ENCODE assay signal across 2 cellular contexts in the genomic region with DNA sequence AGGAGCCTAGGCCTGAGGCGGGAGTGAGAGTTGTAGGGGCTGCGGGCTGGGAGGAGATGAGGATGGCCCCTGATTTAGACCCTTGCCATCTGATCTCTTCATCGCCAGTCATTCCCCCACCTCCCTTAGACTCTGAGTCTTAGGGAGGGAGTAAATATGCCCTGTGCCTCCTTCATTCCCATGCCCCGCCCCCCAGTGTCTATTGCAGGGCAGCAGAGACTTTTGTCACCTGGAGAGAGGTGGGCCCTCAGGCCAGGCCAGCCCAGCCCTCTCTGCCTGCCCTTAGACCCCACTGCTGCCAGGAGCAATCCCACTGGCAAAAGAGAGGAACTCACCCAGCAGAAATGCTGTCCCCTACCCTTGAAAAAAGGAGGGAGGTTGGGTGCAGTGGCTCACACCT.
TF ChIP-seq lines count a peak whose summit lies in the region.

No MANE protein-coding gene starts in this region.

TF ChIP-seq in SK-N-SH, 30 proteins besides CTCF, POLR2A, EP300 and RAD21 (continued from another document):
- TF ChIP-seq, protein P1, sequence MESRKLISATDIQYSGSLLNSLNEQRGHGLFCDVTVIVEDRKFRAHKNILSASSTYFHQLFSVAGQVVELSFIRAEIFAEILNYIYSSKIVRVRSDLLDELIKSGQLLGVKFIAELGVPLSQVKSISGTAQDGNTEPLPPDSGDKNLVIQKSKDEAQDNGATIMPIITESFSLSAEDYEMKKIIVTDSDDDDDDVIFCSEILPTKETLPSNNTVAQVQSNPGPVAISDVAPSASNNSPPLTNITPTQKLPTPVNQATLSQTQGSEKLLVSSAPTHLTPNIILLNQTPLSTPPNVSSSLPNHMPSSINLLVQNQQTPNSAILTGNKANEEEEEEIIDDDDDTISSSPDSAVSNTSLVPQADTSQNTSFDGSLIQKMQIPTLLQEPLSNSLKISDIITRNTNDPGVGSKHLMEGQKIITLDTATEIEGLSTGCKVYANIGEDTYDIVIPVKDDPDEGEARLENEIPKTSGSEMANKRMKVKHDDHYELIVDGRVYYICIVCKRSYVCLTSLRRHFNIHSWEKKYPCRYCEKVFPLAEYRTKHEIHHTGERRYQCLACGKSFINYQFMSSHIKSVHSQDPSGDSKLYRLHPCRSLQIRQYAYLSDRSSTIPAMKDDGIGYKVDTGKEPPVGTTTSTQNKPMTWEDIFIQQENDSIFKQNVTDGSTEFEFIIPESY (IDR thresholded peaks at IDR 0.05; ENCODE audit: borderline replicate concordance, low read depth): no peak
- TF ChIP-seq GATA2 (CRISPR knock-in tag; IDR thresholded peaks at IDR 0.05) (no peak), TAF1 (IDR thresholded peaks at IDR 0.05; ENCODE audit: borderline replicate concordance, low read depth, low read length) (no peak), SMC3 (IDR thresholded peaks at IDR 0.05; ENCODE audit: low read depth, low read length) (no peak), NFIC (IDR thresholded peaks at IDR 0.05; ENCODE audit: borderline replicate concordance) (no peak), SIN3A (IDR thresholded peaks at IDR 0.05; ENCODE audit: borderline replicate concordance, low read depth, low read length) (no peak), JUND (IDR thresholded peaks at IDR 0.05) (no peak), RXRA (IDR thresholded peaks at IDR 0.05; ENCODE audit: borderline replicate concordance, low read depth) (no peak), ELF1 (IDR thresholded peaks at IDR 0.05) (no peak), FOSL2 (IDR thresholded peaks at IDR 0.05; ENCODE audit: borderline replicate concordance, low read depth) (no peak), RCOR1 (IDR thresholded peaks at IDR 0.05; ENCODE audit: low read length) (no peak)
- TF ChIP-seq, protein P2, sequence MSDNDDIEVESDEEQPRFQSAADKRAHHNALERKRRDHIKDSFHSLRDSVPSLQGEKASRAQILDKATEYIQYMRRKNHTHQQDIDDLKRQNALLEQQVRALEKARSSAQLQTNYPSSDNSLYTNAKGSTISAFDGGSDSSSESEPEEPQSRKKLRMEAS (IDR thresholded peaks at IDR 0.05; ENCODE audit: low read depth): no peak

TF ChIP-seq in SK-N-SH treated with all-trans-retinoic acid at 6 μM for 48 hours, 23 proteins besides CTCF, POLR2A, EP300 and RAD21 (continued from another document):
- TF ChIP-seq, protein P3, sequence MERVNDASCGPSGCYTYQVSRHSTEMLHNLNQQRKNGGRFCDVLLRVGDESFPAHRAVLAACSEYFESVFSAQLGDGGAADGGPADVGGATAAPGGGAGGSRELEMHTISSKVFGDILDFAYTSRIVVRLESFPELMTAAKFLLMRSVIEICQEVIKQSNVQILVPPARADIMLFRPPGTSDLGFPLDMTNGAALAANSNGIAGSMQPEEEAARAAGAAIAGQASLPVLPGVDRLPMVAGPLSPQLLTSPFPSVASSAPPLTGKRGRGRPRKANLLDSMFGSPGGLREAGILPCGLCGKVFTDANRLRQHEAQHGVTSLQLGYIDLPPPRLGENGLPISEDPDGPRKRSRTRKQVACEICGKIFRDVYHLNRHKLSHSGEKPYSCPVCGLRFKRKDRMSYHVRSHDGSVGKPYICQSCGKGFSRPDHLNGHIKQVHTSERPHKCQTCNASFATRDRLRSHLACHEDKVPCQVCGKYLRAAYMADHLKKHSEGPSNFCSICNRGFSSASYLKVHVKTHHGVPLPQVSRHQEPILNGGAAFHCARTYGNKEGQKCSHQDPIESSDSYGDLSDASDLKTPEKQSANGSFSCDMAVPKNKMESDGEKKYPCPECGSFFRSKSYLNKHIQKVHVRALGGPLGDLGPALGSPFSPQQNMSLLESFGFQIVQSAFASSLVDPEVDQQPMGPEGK (CRISPR knock-in tag; IDR thresholded peaks at IDR 0.05; ENCODE audit: borderline replicate concordance): no peak
- TF ChIP-seq ZNF565 (CRISPR knock-in tag; conservative IDR thresholded peaks at IDR 0.05; ENCODE audit: low read depth) (no peak), ISL1 (CRISPR knock-in tag; IDR thresholded peaks at IDR 0.05) (no peak)
